In the genomic region with DNA sequence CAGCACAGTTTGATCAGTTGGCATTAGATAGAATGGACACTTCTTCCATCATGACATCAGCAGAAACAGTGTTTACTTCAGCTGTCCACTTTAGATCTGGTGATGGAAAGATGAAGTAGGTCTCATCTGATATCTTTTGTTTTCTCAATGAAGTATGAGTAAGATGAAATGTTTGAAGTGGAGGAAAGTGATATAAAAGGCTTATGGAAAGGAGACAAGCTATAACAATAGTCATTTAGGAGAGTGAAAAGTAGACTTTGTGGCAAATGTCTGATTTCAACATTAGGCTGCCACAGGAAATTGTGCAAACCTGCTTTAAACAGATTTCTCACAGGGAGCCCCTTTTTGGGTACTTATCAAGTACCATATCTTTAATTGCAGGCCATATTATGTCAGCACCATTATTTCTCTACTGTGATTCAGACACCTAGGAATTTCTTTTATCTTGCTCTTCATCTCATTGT, we compare ENCODE assay signal across 1 cellular context.
TF ChIP-seq lines count a peak whose summit lies in the region.

No MANE protein-coding gene starts in this region.

TF ChIP-seq in GM23338, 12 proteins besides CTCF, POLR2A, EP300 and RAD21 (continued from another document):
- no peak for TF ChIP-seq ETS1 (IDR thresholded peaks at IDR 0.05)
- TF ChIP-seq, protein P1, sequence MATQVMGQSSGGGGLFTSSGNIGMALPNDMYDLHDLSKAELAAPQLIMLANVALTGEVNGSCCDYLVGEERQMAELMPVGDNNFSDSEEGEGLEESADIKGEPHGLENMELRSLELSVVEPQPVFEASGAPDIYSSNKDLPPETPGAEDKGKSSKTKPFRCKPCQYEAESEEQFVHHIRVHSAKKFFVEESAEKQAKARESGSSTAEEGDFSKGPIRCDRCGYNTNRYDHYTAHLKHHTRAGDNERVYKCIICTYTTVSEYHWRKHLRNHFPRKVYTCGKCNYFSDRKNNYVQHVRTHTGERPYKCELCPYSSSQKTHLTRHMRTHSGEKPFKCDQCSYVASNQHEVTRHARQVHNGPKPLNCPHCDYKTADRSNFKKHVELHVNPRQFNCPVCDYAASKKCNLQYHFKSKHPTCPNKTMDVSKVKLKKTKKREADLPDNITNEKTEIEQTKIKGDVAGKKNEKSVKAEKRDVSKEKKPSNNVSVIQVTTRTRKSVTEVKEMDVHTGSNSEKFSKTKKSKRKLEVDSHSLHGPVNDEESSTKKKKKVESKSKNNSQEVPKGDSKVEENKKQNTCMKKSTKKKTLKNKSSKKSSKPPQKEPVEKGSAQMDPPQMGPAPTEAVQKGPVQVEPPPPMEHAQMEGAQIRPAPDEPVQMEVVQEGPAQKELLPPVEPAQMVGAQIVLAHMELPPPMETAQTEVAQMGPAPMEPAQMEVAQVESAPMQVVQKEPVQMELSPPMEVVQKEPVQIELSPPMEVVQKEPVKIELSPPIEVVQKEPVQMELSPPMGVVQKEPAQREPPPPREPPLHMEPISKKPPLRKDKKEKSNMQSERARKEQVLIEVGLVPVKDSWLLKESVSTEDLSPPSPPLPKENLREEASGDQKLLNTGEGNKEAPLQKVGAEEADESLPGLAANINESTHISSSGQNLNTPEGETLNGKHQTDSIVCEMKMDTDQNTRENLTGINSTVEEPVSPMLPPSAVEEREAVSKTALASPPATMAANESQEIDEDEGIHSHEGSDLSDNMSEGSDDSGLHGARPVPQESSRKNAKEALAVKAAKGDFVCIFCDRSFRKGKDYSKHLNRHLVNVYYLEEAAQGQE (IDR thresholded peaks at IDR 0.05; ENCODE audit: unreplicated experiment) = no peak
